23 cellular contexts compared by ENCODE assay signal in genomic region chr2:107719781-107720180, GRCh38.
DNase-seq lines count a peak whose midpoint lies in the region; ATAC-seq, FAIRE-seq and TF ChIP-seq lines count a peak whose summit lies in the region.
"Had no signal": no experiment of that assay in that cellular context is flagged by ENCODE, and none has a peak within 500 bp of the region (broad histone marks: within the 10 kb centered on the region; RNA-seq: fewer than 3 reads in every experiment).

No MANE protein-coding gene starts in this region.

- BruUV-seq in HepG2 (replicated peaks; lab: Mats Ljungman, UMichigan), result no TSS peak

- no peak overlapping the region for H3K27ac ChIP-seq in HepG2 (ENCODE audit: extremely low read length, insufficient read depth, low read length)
- H3K27ac ChIP-seq in right lobe of liver, result no peak overlapping the region
- H3K27ac ChIP-seq: A549, BLaER1, Peyer's patch, SJSA1 had no signal

- H3K4me1 ChIP-seq in HepG2 (ENCODE audit: insufficient read depth, low read length), result no peaks in the 10 kb centered on the region
- no peaks in the 10 kb centered on the region for H3K4me1 ChIP-seq in right lobe of liver
- H3K4me1 ChIP-seq: A549, BLaER1, Peyer's patch, SJSA1 had no signal

- TF ChIP-seq CTCF in HepG2 (CRISPR knock-in tag; IDR thresholded peaks at IDR 0.05) (no peak), right lobe of liver (IDR thresholded peaks at IDR 0.05) (no peak)

- peak; percentile 34; the same call in 1 of the 3 replicates for ATAC-seq in HepG2
- no peak for ATAC-seq in right lobe of liver
- ATAC-seq in HG03280 (IDR thresholded peaks at IDR 0.05; ENCODE audit: unreplicated experiment), result no peak
- no peak for ATAC-seq in HG03432 (IDR thresholded peaks at IDR 0.05; ENCODE audit: unreplicated experiment)
- ATAC-seq: A549, GM12878 had no signal

- no peak overlapping the region for H3K9ac ChIP-seq in HepG2 (ENCODE audit: insufficient read depth, low read depth, low read length)
- H3K9ac ChIP-seq: BLaER1 had no signal

- no peak overlapping the region for H2AFZ ChIP-seq in HepG2 (ENCODE audit: low read length)

- no peaks in the 10 kb centered on the region for H3K9me3 ChIP-seq in HepG2 (ENCODE audit: low read length)
- H3K9me3 ChIP-seq in right lobe of liver, result no peaks in the 10 kb centered on the region
- H3K9me3 ChIP-seq: A549, BLaER1, Peyer's patch, SJSA1 had no signal

- 17% methylated on average over 8 of the region's 9 CpGs for WGBS in HepG2 (ENCODE audit: low lambda C conversion rate)
- WGBS in right lobe of liver (ENCODE audit: insufficient coverage, low coverage, low lambda C conversion rate, missing lambda C conversion rate), result 35% methylated on average over 6 of the region's 9 CpGs

- CTCF ChIA-PET in HepG2 (lab: Yijun Ruan, JAX; ENCODE audit: low intra/inter-chr PET ratio, low total read pairs), result no interaction called here

- DNase-seq in HepG2 (ENCODE audit: low spot score) (no peak), right lobe of liver (no peak), NCI-H524 treated with DMSO at 0.1 percent for 48 hours (lab: John Stamatoyannopoulos, UW) (peak; percentile 4), cerebellar cortex (ENCODE audit: low spot score) (peak; percentile 9), retina (peak; percentile 66), AG08395 (ENCODE audit: low spot score) (no peak)
- DNase-seq: CD4-positive, alpha-beta T cell; HCEC 1CT; Karpas-422; MM.1S; NCI-H1048; NCI-H146; NCI-H2081; NCI-H446 treated with DMSO at 0.1 percent for 48 hours; NCI-H774; Peyer's patch; T-helper 1 cell had no signal

- no peak for FAIRE-seq in HepG2 (lab: Jason Lieb, UNC)
- FAIRE-seq: A549, GM12878 had no signal

- POLR2A ChIA-PET in HepG2 (lab: Yijun Ruan, JAX), result no interaction called here

- in situ Hi-C loops in HepG2 (cut with HindIII; ENCODE audit: extremely low pct_ligation_motif_present, low pct_unique_long_range_greater_than_20kb), result no loop called here

- no peak overlapping the region for H3K4me2 ChIP-seq in HepG2 (ENCODE audit: low read depth, low read length)
- H3K4me2 ChIP-seq: A549, BLaER1 had no signal

- TF ChIP-seq RAD21 in HepG2 (CRISPR knock-in tag; IDR thresholded peaks at IDR 0.05), result no peak

- intact Hi-C loops in HepG2 (cut with micrococcal nuclease; ENCODE audit: unreplicated experiment), result no loop called here
- intact Hi-C loops in right lobe of liver (cut with DNase I), result no loop called here

- no peaks in the 10 kb centered on the region for H3K27me3 ChIP-seq in HepG2 (ENCODE audit: control insufficient read depth in 1 of 2, insufficient read depth in 2 of 2, low read length in 2 of 2)
- H3K27me3 ChIP-seq in right lobe of liver, result no peaks in the 10 kb centered on the region
- H3K27me3 ChIP-seq: BLaER1, Peyer's patch, SJSA1 had no signal

- H3K4me3 ChIP-seq in HepG2 (replicated peaks in 1 of 3; ENCODE audit: insufficient read depth in 1 of 3, low read depth in 2 of 3, low read length in 3 of 3), result no peak overlapping the region
- H3K4me3 ChIP-seq in right lobe of liver, result no peak overlapping the region
- H3K4me3 ChIP-seq: A549, BLaER1, GM12878, Peyer's patch, SJSA1 had no signal

- TF ChIP-seq POLR2A in HepG2 (IDR thresholded peaks at IDR 0.05; ENCODE audit: insufficient read depth in 1 of 2, low read depth in 2 of 2, low read length in 2 of 2) (no peak), right lobe of liver (IDR thresholded peaks at IDR 0.05) (no peak)

- H3K36me3 ChIP-seq in HepG2 (replicated peaks in 1 of 2; ENCODE audit: control insufficient read depth in 1 of 2, insufficient read depth in 2 of 2, low read length in 2 of 2) (no peaks in the 10 kb centered on the region), right lobe of liver (no peaks in the 10 kb centered on the region)
- H3K36me3 ChIP-seq: BLaER1, Peyer's patch, SJSA1 had no signal

- H4K20me1 ChIP-seq in HepG2 (ENCODE audit: insufficient read depth, low read length), result no peaks in the 10 kb centered on the region
- H4K20me1 ChIP-seq: BLaER1 had no signal

- TF ChIP-seq EP300 in HepG2 (IDR thresholded peaks at IDR 0.05; ENCODE audit: low read depth in 2 of 2, low read length in 2 of 2) (no peak), HepG2 (CRISPR knock-in tag; IDR thresholded peaks at IDR 0.05; ENCODE audit: borderline replicate concordance) (no peak)

- H3K79me2 ChIP-seq in HepG2 (ENCODE audit: insufficient read depth, low read length), result no peaks in the 10 kb centered on the region

TF ChIP-seq in HepG2, 621 proteins besides CTCF, POLR2A, EP300 and RAD21:
- TF ChIP-seq HNRNPL (IDR thresholded peaks at IDR 0.05; ENCODE audit: low read depth, low read length) (no peak), U2AF1 (optimal IDR thresholded peaks at IDR 0.05; ENCODE audit: low read depth, low read length) (no peak), ZNF598 (CRISPR knock-in tag; IDR thresholded peaks at IDR 0.05; ENCODE audit: borderline replicate concordance) (no peak), ZEB1 (IDR thresholded peaks at IDR 0.05; ENCODE audit: insufficient replicate concordance, low read depth) (no peak), FOSL2 (CRISPR knock-in tag; IDR thresholded peaks at IDR 0.05) (no peak)

Comparison
In these comparisons a context has a peak if more than half of its experiments do, and no peak if none do; other contexts are left out.
1. DNase-seq: peak in NCI-H524 treated with DMSO at 0.1 percent for 48 hours (single experiment), cerebellar cortex (single experiment) and retina (single experiment); none in HepG2 (single experiment), right lobe of liver (0 of 3) and AG08395 (single experiment).